ENCODE assay signal across 10 cellular contexts in genomic region chr1:18100060-18100459, GRCh38. TPM values are rescaled to one million over a fixed set of nuclear protein-coding genes. Genes with fewer than 3 reads are reported as not detected.
"Had no signal": no experiment of that assay in that cellular context is flagged by ENCODE, and none has a peak within 500 bp of the region (broad histone marks: within the 10 kb centered on the region; RNA-seq: fewer than 3 reads in every experiment).

No MANE protein-coding gene starts in this region.

- H3K9me3 ChIP-seq: MG63, Peyer's patch, SJCRH30 had no signal

- H3K36me3 ChIP-seq: MG63, Peyer's patch, SJCRH30 had no signal

- H3K4me1 ChIP-seq: Peyer's patch, SJCRH30 had no signal

- DNase-seq: NCI-H187 treated with DMSO at 0.1 percent for 48 hours; NK-92 treated with Interleukin-12 subunit alpha and Interleukin-12 subunit beta, amount 100 ng/mL, for 24 hours had no signal

- H2AFZ ChIP-seq: PC-9 had no signal

- ATAC-seq: HepG2 had no signal

- H3K27ac ChIP-seq: PC-9, Peyer's patch, SJCRH30 had no signal

- H3K4me3 ChIP-seq: MG63, PC-9, Peyer's patch, SJCRH30 had no signal

- H3K27me3 ChIP-seq: MG63, Peyer's patch, SJCRH30 had no signal

- H3K4me2 ChIP-seq: PC-9 had no signal

RNA-seq across cellular contexts. Expression of gene IGSF21, which starts 7.5 kb away (rescaled TPM):
- total RNA-seq: HepG2, HT1080, PC-9, Peyer's patch, RPMI7951, SJCRH30 had no signal
- polyA plus RNA-seq: HepG2, IgD-negative memory B cell had no signal
